In genomic region chr20:44271915-44272663, GRCh38 we compare ENCODE assay signal across 13 cellular contexts. TPM values are rescaled to one million over a fixed set of nuclear protein-coding genes. Genes with fewer than 3 reads are reported as not detected.
DNase-seq lines count a peak whose midpoint lies in the region; ATAC-seq and TF ChIP-seq lines count a peak whose summit lies in the region.
"Had no signal": no experiment of that assay in that cellular context is flagged by ENCODE, and none has a peak within 500 bp of the region (broad histone marks: within the 10 kb centered on the region; RNA-seq: fewer than 3 reads in every experiment).

No MANE protein-coding gene starts in this region.

- intact Hi-C loops in activated CD4-positive, alpha-beta T cell treated with anti-CD3 and anti-CD28 coated beads, Interleukin-2, amount 10 ng/mL, durations not matched to agents 24 days and 14 days (cut with micrococcal nuclease), result no loop called here
- intact Hi-C loops in posterior vena cava (cut with DNase I), result no loop called here

- ATAC-seq in HG03442 (IDR thresholded peaks at IDR 0.05; ENCODE audit: unreplicated experiment), result no peak

- H3K4me3 ChIP-seq in NB4 (ENCODE audit: low read depth, low read length) (no peak overlapping the region), choroid plexus epithelial cell (ENCODE audit: low read depth, low read length) (no peak overlapping the region)
- H3K4me3 ChIP-seq: thyroid gland had no signal

- in situ Hi-C loops in GM13976 (cut with MboI; ENCODE audit: low sequenced_read_pairs, unreplicated experiment), result no loop called here

- H3K27ac Mint-ChIP-seq in activated CD4-positive, alpha-beta T cell treated with anti-CD3 and anti-CD28 coated beads, Interleukin-2, amount 10 ng/mL, durations not matched to agents 24 days and 14 days, result no peak overlapping the region

- peak; percentile 62 for DNase-seq in activated CD4-positive, alpha-beta T cell treated with anti-CD3 and anti-CD28 coated beads, Interleukin-2, amount 10 ng/mL, durations not matched to agents 24 days and 14 days
- DNase-seq in activated CD4-positive, alpha-beta T cell treated with anti-CD3 and anti-CD28 coated beads for 1 hour, result no peak
- peak; percentile 22 for DNase-seq in NB4 (ENCODE audit: low read depth)
- no peak for DNase-seq in choroid plexus epithelial cell (ENCODE audit: low read depth)
- peak; percentile 58 for DNase-seq in posterior vena cava (ENCODE audit: low spot score)
- DNase-seq in caudate nucleus (lab: John Stamatoyannopoulos, UW), result no peak
- DNase-seq in GM13976 (ENCODE audit: low spot score), result no peak
- DNase-seq: activated T-cell treated with anti-CD3 and anti-CD28 coated beads, Interleukin-2, amount 50 U/mL, for 1 hour; thyroid gland had no signal

- no peaks in the 10 kb centered on the region for H3K36me3 Mint-ChIP-seq in activated CD4-positive, alpha-beta T cell treated with anti-CD3 and anti-CD28 coated beads, Interleukin-2, amount 10 ng/mL, durations not matched to agents 24 days and 14 days (ENCODE audit: low read depth)

- no peaks in the 10 kb centered on the region for H3K9me3 Mint-ChIP-seq in activated CD4-positive, alpha-beta T cell treated with anti-CD3 and anti-CD28 coated beads, Interleukin-2, amount 10 ng/mL, durations not matched to agents 24 days and 14 days

- H3K4me1 Mint-ChIP-seq in activated CD4-positive, alpha-beta T cell treated with anti-CD3 and anti-CD28 coated beads, Interleukin-2, amount 10 ng/mL, durations not matched to agents 24 days and 14 days, result no peaks in the 10 kb centered on the region

- H3K4me3 Mint-ChIP-seq in activated CD4-positive, alpha-beta T cell treated with anti-CD3 and anti-CD28 coated beads, Interleukin-2, amount 10 ng/mL, durations not matched to agents 24 days and 14 days, result no peak overlapping the region

- H3K27me3 Mint-ChIP-seq in activated CD4-positive, alpha-beta T cell treated with anti-CD3 and anti-CD28 coated beads, Interleukin-2, amount 10 ng/mL, durations not matched to agents 24 days and 14 days, result no peaks in the 10 kb centered on the region

- TF ChIP-seq POLR2A in NB4 (IDR thresholded peaks at IDR 0.05; ENCODE audit: extremely low read depth, insufficient read length), result no peak

- H3K27ac ChIP-seq in caudate nucleus (ENCODE audit: low read depth, low read length), result no peak overlapping the region
- H3K27ac ChIP-seq: thyroid gland had no signal

- TF ChIP-seq CTCF in NB4 (IDR thresholded peaks at IDR 0.05; ENCODE audit: low read depth, low read length) (peak; percentile 58), choroid plexus epithelial cell (conservative IDR thresholded peaks at IDR 0.05; ENCODE audit: low read depth, low read length) (peak; percentile 33), GM13976 (IDR thresholded peaks at IDR 0.05; ENCODE audit: borderline replicate concordance, control extremely low read depth, extremely low read depth, insufficient read depth, missing control alignments) (no peak)

RNA-seq across cellular contexts. Expression of gene GDAP1L1, which starts 25.0 kb away (rescaled TPM):
- not detected in 2 replicates for total RNA-seq in activated CD4-positive, alpha-beta T cell treated with anti-CD3 and anti-CD28 coated beads, Interleukin-2, amount 10 ng/mL, durations not matched to agents 24 days and 14 days
- total RNA-seq in posterior vena cava, result not detected
- total RNA-seq: fibroblast of lung; lung microvascular endothelial cell; T-helper 2 cell treated with Interferon-gamma antibody and Interleukin-4, amounts not matched to agents 100 ng/mL and 5 ng/mL, for 36 hours had no signal

RNA-seq across cellular contexts. Expression of gene FITM2, which starts 38.9 kb away (rescaled TPM):
- 2.0 and 2.8 TPM in 2 replicates for total RNA-seq in activated CD4-positive, alpha-beta T cell treated with anti-CD3 and anti-CD28 coated beads, Interleukin-2, amount 10 ng/mL, durations not matched to agents 24 days and 14 days
- 10 to 100 TPM in 1 of 2 donors, 1 to 10 TPM in 1; 8.0 to 10.6 TPM for total RNA-seq in posterior vena cava

Comparison
In these comparisons a context has a peak if more than half of its experiments do, and no peak if none do; other contexts are left out.
1. DNase-seq: peak in activated CD4-positive, alpha-beta T cell treated with anti-CD3 and anti-CD28 coated beads, Interleukin-2, amount 10 ng/mL, durations not matched to agents 24 days and 14 days (single experiment), NB4 (single experiment) and posterior vena cava (single experiment); none in activated CD4-positive, alpha-beta T cell treated with anti-CD3 and anti-CD28 coated beads for 1 hour (single experiment), choroid plexus epithelial cell (single experiment), caudate nucleus (0 of 61) and GM13976 (single experiment).